Comparison of ENCODE assay signal across 10 cellular contexts in genomic region chrX:87388381-87388780, GRCh38.
"Had no signal": no experiment of that assay in that cellular context is flagged by ENCODE, and none has a peak within 500 bp of the region (broad histone marks: within the 10 kb centered on the region; RNA-seq: fewer than 3 reads in every experiment).

No MANE protein-coding gene starts in this region.

- H3K4me3 ChIP-seq: GM23248, HAP-1 had no signal

- FAIRE-seq: H1, H54 had no signal

- H3K4me3 Mint-ChIP-seq: H9, HFFc6 had no signal

- H3K9me3 ChIP-seq: HAP-1 had no signal

- ATAC-seq: HCT116 had no signal

- H3K27ac ChIP-seq: GM23248 had no signal

- H3K4me1 ChIP-seq: HAP-1 had no signal

- H3K27ac Mint-ChIP-seq: H9, HFFc6 had no signal

- H2AFZ ChIP-seq: GM23248 had no signal

- H3K9me3 Mint-ChIP-seq: HFFc6 had no signal

- H3K9ac ChIP-seq: GM23248 had no signal

- H3K36me3 ChIP-seq: HAP-1 had no signal

- DNase-seq: GM23248, GOT3, H7, H9, HCEC 1CT, HFFc6 had no signal
